ENCODE assay signal across 16 cellular contexts in genomic region chr21:16408280-16408669, GRCh38.
"Had no signal": no experiment of that assay in that cellular context is flagged by ENCODE, and none has a peak within 500 bp of the region (broad histone marks: within the 10 kb centered on the region; RNA-seq: fewer than 3 reads in every experiment).

No MANE protein-coding gene starts in this region.

- H3K27ac Mint-ChIP-seq: activated CD8-positive, alpha-beta T cell treated with anti-CD3 and anti-CD28 coated beads for 36 hours; activated naive CD4-positive, alpha-beta T cell treated with anti-CD3 and anti-CD28 coated beads, Interleukin-2, amount 50 U/mL, for 72 hours; activated T-cell treated with anti-CD3 and anti-CD28 coated beads, Interleukin-2, amount 50 U/mL, for 72 hours; stimulated activated memory B cell treated with anti-CD40 and anti-IgM and Interleukin-4, amounts not matched to agents 10 μg/mL and 1 μg/mL and 100 μg/mL, for 72 hours had no signal

- H3K4me1 Mint-ChIP-seq: central memory CD8-positive, alpha-beta T cell; stimulated activated memory B cell treated with anti-CD40 and anti-IgM and Interleukin-4, amounts not matched to agents 10 μg/mL and 1 μg/mL and 100 μg/mL, for 72 hours had no signal

- H3K4me3 ChIP-seq: lower lobe of right lung, SJSA1 had no signal

- H3K9me3 ChIP-seq: lower lobe of right lung, SJSA1 had no signal

- H3K36me3 ChIP-seq: lower lobe of right lung, SJSA1 had no signal

- H3K27ac ChIP-seq: foreskin keratinocyte, lower lobe of right lung, parathyroid adenoma, SJSA1 had no signal

- H3K4me3 Mint-ChIP-seq: activated CD8-positive, alpha-beta T cell treated with anti-CD3 and anti-CD28 coated beads for 36 hours; activated T-cell treated with anti-CD3 and anti-CD28 coated beads, Interleukin-2, amount 50 U/mL, for 72 hours; brain; central memory CD8-positive, alpha-beta T cell; stimulated activated memory B cell treated with anti-CD40 and anti-IgM and Interleukin-4, amounts not matched to agents 10 μg/mL and 1 μg/mL and 100 μg/mL, for 72 hours had no signal

- DNase-seq: activated CD4-positive, alpha-beta T cell treated with anti-CD3 and anti-CD28 coated beads for 48 hours; activated CD8-positive, alpha-beta T cell treated with anti-CD3 and anti-CD28 coated beads for 36 hours; activated gamma-delta T cell; activated T-cell treated with anti-CD3 and anti-CD28 coated beads, Interleukin-2, amount 50 U/mL, for 72 hours; effector CD8-positive, alpha-beta T cell; foreskin keratinocyte; lower lobe of right lung; midbrain; stimulated activated CD4-positive, alpha-beta T cell treated with anti-CD3 and anti-CD28 coated beads, Interleukin-2, amount 100 ng/mL, for 48 hours; trophoblast cell had no signal

- H3K27me3 ChIP-seq: foreskin keratinocyte, SJSA1 had no signal

- H3K36me3 Mint-ChIP-seq: activated naive CD4-positive, alpha-beta T cell treated with anti-CD3 and anti-CD28 coated beads, Interleukin-2, amount 50 U/mL, for 72 hours; stimulated activated memory B cell treated with anti-CD40 and anti-IgM and Interleukin-4, amounts not matched to agents 10 μg/mL and 1 μg/mL and 100 μg/mL, for 72 hours had no signal

- H3K27me3 Mint-ChIP-seq: activated CD8-positive, alpha-beta T cell treated with anti-CD3 and anti-CD28 coated beads for 36 hours; brain; central memory CD8-positive, alpha-beta T cell; stimulated activated memory B cell treated with anti-CD40 and anti-IgM and Interleukin-4, amounts not matched to agents 10 μg/mL and 1 μg/mL and 100 μg/mL, for 72 hours had no signal

- H3K4me1 ChIP-seq: foreskin keratinocyte, lower lobe of right lung, parathyroid adenoma, SJSA1 had no signal
